ENCODE assay signal across 8 cellular contexts in genomic region chr14:31449971-31450610, GRCh38. TPM values are rescaled to one million over a fixed set of nuclear protein-coding genes. Genes with fewer than 3 reads are reported as not detected.
A peak's percentile ranks its signal among the peaks of the same experiment; 100 is the strongest.
DNase-seq lines count a peak whose midpoint lies in the region; ATAC-seq and TF ChIP-seq lines count a peak whose summit lies in the region.

No MANE protein-coding gene starts in this region.

- peak; percentile 39 to 59 (median 48) for TF ChIP-seq CTCF in tibial nerve (IDR thresholded peaks at IDR 0.05)

- ATAC-seq in GM18520 (IDR thresholded peaks at IDR 0.05; ENCODE audit: unreplicated experiment) (peak; percentile 46), right cardiac atrium (peak; percentile 39 to 55), GM21381 (IDR thresholded peaks at IDR 0.05; ENCODE audit: unreplicated experiment) (no peak)
- ATAC-seq in activated T-helper 17 cell treated with anti-CD3 and anti-CD28 coated beads, Interleukin-2, amount 50 U/mL, for 72 hours (replicated peaks), result peak; percentile 49

- peak overlapping the region; percentile 33 for H3K27ac Mint-ChIP-seq in activated T-helper 17 cell treated with anti-CD3 and anti-CD28 coated beads, Interleukin-2, amount 50 U/mL, for 72 hours
- H3K27ac Mint-ChIP-seq in activated CD4-positive, alpha-beta memory T cell treated with anti-CD3 and anti-CD28 coated beads for 36 hours, result no peak overlapping the region

- no peak overlapping the region for H3K27ac ChIP-seq in right cardiac atrium (ENCODE audit: low read length)
- peak overlapping the region in 1 of 4 donors; percentile 10 for H3K27ac ChIP-seq in tibial nerve

- H3K4me1 ChIP-seq in right cardiac atrium (ENCODE audit: control insufficient read depth, insufficient read depth, low read length) (no peaks in the 10 kb centered on the region), tibial nerve (peaks cover 0 to 30% (median 0%) of the 10 kb centered on the region in 4 donors)

- H3K9me3 ChIP-seq in right cardiac atrium (ENCODE audit: control insufficient read depth, low read length), result no peaks in the 10 kb centered on the region
- no peaks in the 10 kb centered on the region for H3K9me3 ChIP-seq in tibial nerve

- no peaks in the 10 kb centered on the region for H3K27me3 ChIP-seq in right cardiac atrium (ENCODE audit: control insufficient read depth, insufficient read depth)
- no peaks in the 10 kb centered on the region for H3K27me3 ChIP-seq in tibial nerve

- no peak overlapping the region for H3K4me3 ChIP-seq in right cardiac atrium (ENCODE audit: low read length)
- H3K4me3 ChIP-seq in tibial nerve, result no peak overlapping the region

- no peaks in the 10 kb centered on the region for H3K9me3 Mint-ChIP-seq in activated T-helper 17 cell treated with anti-CD3 and anti-CD28 coated beads, Interleukin-2, amount 50 U/mL, for 72 hours
- H3K9me3 Mint-ChIP-seq in activated CD4-positive, alpha-beta memory T cell treated with anti-CD3 and anti-CD28 coated beads for 36 hours, result no peaks in the 10 kb centered on the region

- no peak for TF ChIP-seq POLR2A in tibial nerve (IDR thresholded peaks at IDR 0.05)

- peaks cover 66% of the 10 kb centered on the region for H3K36me3 Mint-ChIP-seq in activated T-helper 17 cell treated with anti-CD3 and anti-CD28 coated beads, Interleukin-2, amount 50 U/mL, for 72 hours (ENCODE audit: low read depth)
- peaks cover 13% of the 10 kb centered on the region for H3K36me3 Mint-ChIP-seq in activated CD4-positive, alpha-beta memory T cell treated with anti-CD3 and anti-CD28 coated beads for 36 hours

- H3K27me3 Mint-ChIP-seq in activated T-helper 17 cell treated with anti-CD3 and anti-CD28 coated beads, Interleukin-2, amount 50 U/mL, for 72 hours, result no peaks in the 10 kb centered on the region
- H3K27me3 Mint-ChIP-seq in activated CD4-positive, alpha-beta memory T cell treated with anti-CD3 and anti-CD28 coated beads for 36 hours, result no peaks in the 10 kb centered on the region

- H3K36me3 ChIP-seq in tibial nerve, result peaks cover 0 to 59% (median 0%) of the 10 kb centered on the region in 3 donors

- DNase-seq in Ammon's horn (ENCODE audit: low spot score) (peak; percentile 60), NAMALWA (ENCODE audit: low spot score) (peak; percentile 72), right cardiac atrium (no peak), tibial nerve (ENCODE audit: low spot score in 2 of 2) (no peak)
- no peak for DNase-seq in activated CD4-positive, alpha-beta memory T cell treated with anti-CD3 and anti-CD28 coated beads for 36 hours

- TF ChIP-seq EP300 in tibial nerve (IDR thresholded peaks at IDR 0.05), result no peak

- POLR2A ChIA-PET in activated CD4-positive, alpha-beta memory T cell treated with anti-CD3 and anti-CD28 coated beads for 36 hours (lab: Charles Lee), result no interaction called here

- WGBS in right cardiac atrium, result 18% methylated on average over 2 of the region's 2 CpGs
- 24 to 37% methylated on average over 2 of the region's 2 CpGs for WGBS in tibial nerve, 2 donors

- H3K4me1 Mint-ChIP-seq in activated T-helper 17 cell treated with anti-CD3 and anti-CD28 coated beads, Interleukin-2, amount 50 U/mL, for 72 hours, result no peaks in the 10 kb centered on the region
- H3K4me1 Mint-ChIP-seq in activated CD4-positive, alpha-beta memory T cell treated with anti-CD3 and anti-CD28 coated beads for 36 hours (ENCODE audit: low read depth), result peaks cover 3% of the 10 kb centered on the region

- intact Hi-C loops in right cardiac atrium (cut with DNase I), result no loop called here
- intact Hi-C loops in activated CD4-positive, alpha-beta memory T cell treated with anti-CD3 and anti-CD28 coated beads for 36 hours (cut with micrococcal nuclease), result loop anchor here (10.0 kb wide), 1 partner anchor 175 kb away; no protein-coding TSS in a partner anchor

- CTCF ChIA-PET in activated CD4-positive, alpha-beta memory T cell treated with anti-CD3 and anti-CD28 coated beads for 36 hours (lab: Charles Lee), result interaction anchor here (1.1 to 4.6 kb wide), 22 partner anchors 8 to 179 kb away, joined by 3 to 38 read pairs (median 4); partner anchors contain the start of gene HEATR5A

- H3K4me3 Mint-ChIP-seq in activated T-helper 17 cell treated with anti-CD3 and anti-CD28 coated beads, Interleukin-2, amount 50 U/mL, for 72 hours, result no peak overlapping the region
- H3K4me3 Mint-ChIP-seq in activated CD4-positive, alpha-beta memory T cell treated with anti-CD3 and anti-CD28 coated beads for 36 hours, result no peak overlapping the region

RNA-seq across cellular contexts. Expression of gene DTD2, which starts 7.2 kb away (rescaled TPM):
- 10 to 100 TPM; 13.7 to 22.4 TPM for total RNA-seq in activated T-helper 17 cell treated with anti-CD3 and anti-CD28 coated beads, Interleukin-2, amount 50 U/mL, for 72 hours
- 10 to 100 TPM in 1 of 4 donors, 1 to 10 TPM in 3; 7.9 to 10.7 (median 9.3) TPM for total RNA-seq in right cardiac atrium
- polyA plus RNA-seq in right cardiac atrium, result 7.0 TPM
- 10 to 100 TPM; 40.0 to 63.4 (median 47.4) TPM for total RNA-seq in tibial nerve
- total RNA-seq in activated CD4-positive, alpha-beta memory T cell treated with anti-CD3 and anti-CD28 coated beads for 36 hours, result 10 to 100 TPM; 19.1 to 20.2 TPM

RNA-seq across cellular contexts. Expression of gene HEATR5A, which starts 29.7 kb away (rescaled TPM):
- 10 to 100 TPM; 16.4 to 23.8 TPM for total RNA-seq in activated T-helper 17 cell treated with anti-CD3 and anti-CD28 coated beads, Interleukin-2, amount 50 U/mL, for 72 hours
- total RNA-seq in right cardiac atrium (10 to 100 TPM; 34.0 to 54.1 (median 41.3) TPM), tibial nerve (10 to 100 TPM; 22.9 to 32.0 (median 25.8) TPM)
- 15.0 TPM for polyA plus RNA-seq in right cardiac atrium
- 10 to 100 TPM; 12.8 to 13.0 TPM for total RNA-seq in activated CD4-positive, alpha-beta memory T cell treated with anti-CD3 and anti-CD28 coated beads for 36 hours

RNA-seq across cellular contexts. Expression of gene GPR33, which starts 37.7 kb away (rescaled TPM):
- not detected for total RNA-seq in activated T-helper 17 cell treated with anti-CD3 and anti-CD28 coated beads, Interleukin-2, amount 50 U/mL, for 72 hours
- not detected for total RNA-seq in right cardiac atrium
- not detected for polyA plus RNA-seq in right cardiac atrium
- total RNA-seq in tibial nerve, result not detected
- not detected for total RNA-seq in activated CD4-positive, alpha-beta memory T cell treated with anti-CD3 and anti-CD28 coated beads for 36 hours

Comparison
In these comparisons a context has a peak if more than half of its experiments do, and no peak if none do; other contexts are left out.
1. DNase-seq: peak in Ammon's horn (single experiment) and NAMALWA (single experiment); none in right cardiac atrium (0 of 3), tibial nerve (0 of 2) and activated CD4-positive, alpha-beta memory T cell treated with anti-CD3 and anti-CD28 coated beads for 36 hours (single experiment).